ENCODE assay signal across 16 cellular contexts in the genomic region with DNA sequence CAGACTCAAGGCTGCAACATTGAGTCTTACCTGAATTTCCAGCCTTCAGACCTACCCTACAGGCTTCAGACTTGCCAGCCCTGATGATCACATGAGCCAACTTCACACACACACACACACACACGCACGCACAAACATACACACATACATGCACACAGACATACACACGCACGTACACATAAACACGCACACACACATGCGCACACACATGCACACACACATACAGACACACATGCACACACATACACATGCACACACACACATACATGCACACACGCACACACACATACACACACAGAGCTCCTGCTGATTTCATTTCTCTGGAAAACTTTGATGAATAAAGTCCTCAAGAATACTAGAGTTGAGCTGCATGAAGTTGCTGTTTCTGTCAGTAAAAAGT.
DNase-seq lines count a peak whose midpoint lies in the region; ATAC-seq, FAIRE-seq and TF ChIP-seq lines count a peak whose summit lies in the region.
"Had no signal": no experiment of that assay in that cellular context is flagged by ENCODE, and none has a peak within 500 bp of the region (broad histone marks: within the 10 kb centered on the region; RNA-seq: fewer than 3 reads in every experiment).

No MANE protein-coding gene starts in this region.

- DNase-seq in activated CD4-positive, alpha-beta T cell treated with anti-CD3 and anti-CD28 coated beads, Interleukin-2, amount 10 ng/mL, durations not matched to agents 7 days and 5 days: no peak
- DNase-seq in activated CD4-positive, alpha-beta T cell treated with anti-CD3 and anti-CD28 coated beads, Interleukin-2, amount 50 U/mL, for 48 hours: no peak
- DNase-seq in T-cell (no peak), H1 (ENCODE audit: low read depth in 1 of 2, low spot score in 2 of 2) (no peak), progenitor cell of endocrine pancreas (ENCODE audit: low spot score, unreplicated experiment) (no peak), NCI-H510A (lab: John Stamatoyannopoulos, UW) (no peak), NCI-H1105 (lab: John Stamatoyannopoulos, UW) (no peak), head of caudate nucleus (no peak)
- DNase-seq: DMS153, H7, NCI-H1048, NCI-H2107, PC-3 had no signal

- no peaks in the 10 kb centered on the region for H3K36me3 Mint-ChIP-seq in activated CD4-positive, alpha-beta T cell treated with anti-CD3 and anti-CD28 coated beads, Interleukin-2, amount 10 ng/mL, durations not matched to agents 7 days and 5 days (ENCODE audit: low read depth)
- no peaks in the 10 kb centered on the region for H3K36me3 Mint-ChIP-seq in T-cell
- no peaks in the 10 kb centered on the region for H3K36me3 Mint-ChIP-seq in progenitor cell of endocrine pancreas (ENCODE audit: insufficient read depth)

- no peak overlapping the region for H4K5ac ChIP-seq in H1 (ENCODE audit: insufficient read length, low read depth, low read length)

- no peak for ATAC-seq in T-cell (replicated peaks in 1 of 4)
- ATAC-seq: PC-3 had no signal

- H3K4me3 ChIP-seq in H1 (ENCODE audit: extremely low read depth in 1 of 4, insufficient read depth in 2 of 4, low read depth in 3 of 4, low read length in 4 of 4): no peak overlapping the region
- H3K4me3 ChIP-seq: BLaER1, SJSA1 had no signal

- H3K27ac ChIP-seq in H1 (ENCODE audit: low read depth, low read length): no peak overlapping the region
- H3K27ac ChIP-seq: 22Rv1, BLaER1, SJSA1 had no signal

- H3K9me3 ChIP-seq in H1 (ENCODE audit: insufficient read depth in 2 of 2, low read depth in 1 of 2, low read length in 1 of 2): no peaks in the 10 kb centered on the region
- H3K9me3 ChIP-seq: BLaER1, SJSA1 had no signal

- peak overlapping the region; percentile 61; the same call in 1 of the 2 replicates for H2BK12ac ChIP-seq in H1 (ENCODE audit: low read depth, low read length)

- no peak overlapping the region for H3K14ac ChIP-seq in H1 (ENCODE audit: insufficient read length)

- TF ChIP-seq CTCF in H1 (IDR thresholded peaks at IDR 0.05; ENCODE audit: control extremely low read depth in 1 of 3, insufficient read depth in 1 of 3, low read depth in 1 of 3, low read length in 3 of 3) (no peak), progenitor cell of endocrine pancreas (IDR thresholded peaks at IDR 0.05; ENCODE audit: unreplicated experiment) (no peak)

- POLR2A ChIA-PET in activated CD4-positive, alpha-beta T cell treated with anti-CD3 and anti-CD28 coated beads, Interleukin-2, amount 10 ng/mL, durations not matched to agents 7 days and 5 days (lab: Charles Lee): no interaction called here
- POLR2A ChIA-PET in T-cell (lab: Charles Lee) (no interaction called here), H1 (lab: Charles Lee; ENCODE audit: partially characterized antibody) (interaction anchor here (1.1 kb wide), 1 partner anchor 79 kb away, joined by 3 read pairs; no protein-coding TSS in a partner anchor)

- peak overlapping the region; percentile 42 for H4K91ac ChIP-seq in H1 (replicated peaks; ENCODE audit: insufficient read length, low read length)

- H3K27me3 ChIP-seq in H1 (replicated peaks in 1 of 4; ENCODE audit: control insufficient read depth in 3 of 4, extremely low read depth in 1 of 4, insufficient read depth in 3 of 4, low read length in 3 of 4): no peaks in the 10 kb centered on the region
- H3K27me3 ChIP-seq: BLaER1, SJSA1 had no signal

- peaks cover 2% of the 10 kb centered on the region; the same call in 1 of the 2 replicates for H3K23me2 ChIP-seq in H1 (ENCODE audit: low read depth, low read length)

- H4K8ac ChIP-seq in H1 (ENCODE audit: extremely low read depth, insufficient read depth, low read length): no peak overlapping the region

- H2BK5ac ChIP-seq in H1 (ENCODE audit: low read depth, low read length): 0 out of 2 replicates have a peak overlapping the region, but pooled peaks have one; percentile 7

- H2AK5ac ChIP-seq in H1 (ENCODE audit: low read depth, low read length): peak overlapping the region; percentile 66; the same call in 1 of the 2 replicates

- no peak overlapping the region for H2BK120ac ChIP-seq in H1 (replicated peaks; ENCODE audit: low read depth, low read length)

- WGBS in H1 (ENCODE audit: extremely low coverage in 1 of 2, insufficient coverage in 1 of 2, insufficient read length in 1 of 2, insufficient replicate concordance in 2 of 2, low coverage in 1 of 2, low lambda C conversion rate in 2 of 2, missing lambda C conversion rate in 1 of 2), 2 experiments: 90% methylated on average over 7 of the region's 7 CpGs; no CpG with 5 or more reads in 1 of the 2 experiments

- H3K4ac ChIP-seq in H1 (replicated peaks; ENCODE audit: insufficient read length, low read depth, low read length): no peak overlapping the region

- H3K9ac ChIP-seq in H1 (replicated peaks in 1 of 4; ENCODE audit: extremely low read depth in 1 of 4, low read depth in 3 of 4, low read length in 3 of 4): peak overlapping the region in 1 of 4 experiments; percentile 50; a peak in 1 of 7 replicates
- H3K9ac ChIP-seq: BLaER1 had no signal

- no peaks in the 10 kb centered on the region for H3K9me3 Mint-ChIP-seq in activated CD4-positive, alpha-beta T cell treated with anti-CD3 and anti-CD28 coated beads, Interleukin-2, amount 10 ng/mL, durations not matched to agents 7 days and 5 days
- no peaks in the 10 kb centered on the region for H3K9me3 Mint-ChIP-seq in T-cell
- H3K9me3 Mint-ChIP-seq in progenitor cell of endocrine pancreas (ENCODE audit: low read depth): no peaks in the 10 kb centered on the region

- peak overlapping the region; percentile 52 for H3K27ac Mint-ChIP-seq in activated CD4-positive, alpha-beta T cell treated with anti-CD3 and anti-CD28 coated beads, Interleukin-2, amount 10 ng/mL, durations not matched to agents 7 days and 5 days
- peak overlapping the region; percentile 23 to 55 for H3K27ac Mint-ChIP-seq in T-cell
- H3K27ac Mint-ChIP-seq in progenitor cell of endocrine pancreas: peak overlapping the region; percentile 50

- no peak for FAIRE-seq in H1 (lab: Jason Lieb, UNC)

- no peak overlapping the region for H2BK15ac ChIP-seq in H1 (ENCODE audit: low read length)

- H3K56ac ChIP-seq in H1 (replicated peaks; ENCODE audit: insufficient read length, low read depth, low read length): no peak overlapping the region

- H3K4me1 Mint-ChIP-seq in activated CD4-positive, alpha-beta T cell treated with anti-CD3 and anti-CD28 coated beads, Interleukin-2, amount 10 ng/mL, durations not matched to agents 7 days and 5 days: peaks cover 17% of the 10 kb centered on the region
- peaks cover 19 to 23% (median 19%) of the 10 kb centered on the region in 3 donors for H3K4me1 Mint-ChIP-seq in T-cell
- peaks cover 18% of the 10 kb centered on the region for H3K4me1 Mint-ChIP-seq in progenitor cell of endocrine pancreas (ENCODE audit: low read depth)

- H3K79me2 ChIP-seq in H1 (ENCODE audit: control insufficient read depth in 1 of 2, insufficient read depth in 2 of 2, low read length in 2 of 2): no peaks in the 10 kb centered on the region

- no peak for TF ChIP-seq RAD21 in H1 (IDR thresholded peaks at IDR 0.05 in 1 of 2, conservative IDR thresholded peaks at IDR 0.05 in 1 of 2; ENCODE audit: low read depth in 2 of 2, low read length in 2 of 2)

- no peak overlapping the region for H3K23ac ChIP-seq in H1 (ENCODE audit: insufficient read length)

- no peaks in the 10 kb centered on the region for H3K27me3 Mint-ChIP-seq in activated CD4-positive, alpha-beta T cell treated with anti-CD3 and anti-CD28 coated beads, Interleukin-2, amount 10 ng/mL, durations not matched to agents 7 days and 5 days
- no peaks in the 10 kb centered on the region for H3K27me3 Mint-ChIP-seq in T-cell
- H3K27me3 Mint-ChIP-seq in progenitor cell of endocrine pancreas: peaks cover 3% of the 10 kb centered on the region

- no peak overlapping the region for H3K4me3 Mint-ChIP-seq in activated CD4-positive, alpha-beta T cell treated with anti-CD3 and anti-CD28 coated beads, Interleukin-2, amount 10 ng/mL, durations not matched to agents 7 days and 5 days
- no peak overlapping the region for H3K4me3 Mint-ChIP-seq in T-cell
- H3K4me3 Mint-ChIP-seq in progenitor cell of endocrine pancreas (ENCODE audit: low read depth): no peak overlapping the region

- peak overlapping the region; percentile 40; the same call in 1 of the 2 replicates for H2BK20ac ChIP-seq in H1 (ENCODE audit: low read length)

- intact Hi-C loops in head of caudate nucleus (cut with DNase I): no loop called here

- H3K79me1 ChIP-seq in H1 (ENCODE audit: low read depth, low read length): no peaks in the 10 kb centered on the region

- H3K36me3 ChIP-seq in H1 (ENCODE audit: control insufficient read depth in 2 of 4, insufficient read depth in 4 of 4, low read length in 3 of 4): no peaks in the 10 kb centered on the region
- H3K36me3 ChIP-seq: BLaER1, SJSA1 had no signal

- H3K4me2 ChIP-seq in H1 (ENCODE audit: insufficient read depth in 1 of 2, low read depth in 2 of 2, low read length in 2 of 2): no peak overlapping the region
- H3K4me2 ChIP-seq: BLaER1 had no signal

- peaks cover 0 to 2% of the 10 kb centered on the region in 2 experiments for H4K20me1 ChIP-seq in H1 (replicated peaks in 1 of 2; ENCODE audit: control insufficient read depth in 1 of 2, insufficient read depth in 2 of 2, low read length in 2 of 2)
- H4K20me1 ChIP-seq: BLaER1 had no signal

- TF ChIP-seq POLR2A in H1 (IDR thresholded peaks at IDR 0.05; ENCODE audit: control extremely low read depth in 1 of 2, low read depth in 2 of 2, low read length in 2 of 2): no peak

- no peak overlapping the region for H3K18ac ChIP-seq in H1 (ENCODE audit: extremely low read depth, low read length)

- H2AFZ ChIP-seq in H1 (ENCODE audit: low read length): no peak overlapping the region

- TF ChIP-seq EP300 in H1 (IDR thresholded peaks at IDR 0.05; ENCODE audit: borderline replicate concordance in 1 of 2, low read depth in 2 of 2, low read length in 2 of 2): no peak

- CTCF ChIA-PET in activated CD4-positive, alpha-beta T cell treated with anti-CD3 and anti-CD28 coated beads, Interleukin-2, amount 10 ng/mL, durations not matched to agents 7 days and 5 days (lab: Charles Lee): interaction anchor here (0.6 to 0.9 kb wide), 2 partner anchors 12 to 52 kb away, joined by 4 read pairs; no protein-coding TSS in a partner anchor
- CTCF ChIA-PET in T-cell (lab: Charles Lee): no interaction called here
- CTCF ChIA-PET in H1 (lab: Charles Lee; ENCODE audit: partially characterized antibody): interaction anchor here (1.1 to 2.0 kb wide), 4 partner anchors 12 to 124 kb away, joined by 3 to 8 read pairs (median 5); no protein-coding TSS in a partner anchor

- peaks cover 0 to 10% (median 5%) of the 10 kb centered on the region in 4 experiments; a peak in 5 of 7 replicates for H3K4me1 ChIP-seq in H1 (replicated peaks in 1 of 4; ENCODE audit: control insufficient read depth in 3 of 4, insufficient read depth in 4 of 4, low read length in 3 of 4)
- H3K4me1 ChIP-seq: SJSA1 had no signal

TF ChIP-seq in H1, 55 proteins besides CTCF, POLR2A, EP300 and RAD21 (continues in another document):
- no peak for TF ChIP-seq KDM1A (IDR thresholded peaks at IDR 0.05; ENCODE audit: borderline replicate concordance, low read length)
- TF ChIP-seq SP4 (IDR thresholded peaks at IDR 0.05; ENCODE audit: low read length): no peak
- no peak for TF ChIP-seq GABPA (IDR thresholded peaks at IDR 0.05; ENCODE audit: borderline replicate concordance, insufficient read depth, low read length)
- no peak for TF ChIP-seq EGR1 (IDR thresholded peaks at IDR 0.05; ENCODE audit: borderline replicate concordance, low read depth, low read length)

Comparison
In these comparisons a context has a peak if more than half of its experiments do, and no peak if none do; other contexts are left out.
1. CTCF ChIA-PET loops: an anchor here in activated CD4-positive, alpha-beta T cell treated with anti-CD3 and anti-CD28 coated beads, Interleukin-2, amount 10 ng/mL, durations not matched to agents 7 days and 5 days (0.6 to 0.9 kb wide) and H1 (1.1 to 2.0 kb wide); none called in T-cell.